Comparison of ENCODE assay signal across 18 cellular contexts in the genomic region with DNA sequence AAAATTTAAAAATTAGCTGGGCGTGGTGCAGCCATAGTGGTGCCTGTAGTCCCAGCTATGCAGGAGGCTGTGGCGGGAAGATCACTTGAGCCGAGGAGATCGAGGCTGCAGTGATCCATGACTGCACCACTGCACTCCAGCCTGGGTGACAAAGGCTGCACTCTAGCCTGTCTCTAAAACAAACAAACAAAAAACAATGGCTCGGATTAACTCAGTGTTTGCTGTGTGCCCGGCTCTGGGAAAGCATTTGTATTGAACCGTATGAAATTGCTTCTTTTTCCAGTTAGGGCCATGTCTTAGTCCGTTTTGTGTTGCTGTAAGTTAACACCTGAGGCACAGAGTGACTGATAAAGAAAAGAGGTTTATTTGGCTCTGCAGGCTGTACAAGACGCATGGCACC.
"Had no signal": no experiment of that assay in that cellular context is flagged by ENCODE, and none has a peak within 500 bp of the region (broad histone marks: within the 10 kb centered on the region; RNA-seq: fewer than 3 reads in every experiment).

No MANE protein-coding gene starts in this region.

- DNase-seq: activated CD4-positive, alpha-beta T cell treated with anti-CD3 and anti-CD28 coated beads, Interleukin-2, amount 10 ng/mL, durations not matched to agents 7 days and 5 days; activated CD4-positive, CD25-positive, alpha-beta regulatory T cell treated with anti-CD3 and anti-CD28 coated beads, Interleukin-2, amount 50 U/mL, for 72 hours; activated CD8-positive, alpha-beta T cell treated with anti-CD3 and anti-CD28 coated beads for 36 hours; activated T-cell treated with anti-CD3 and anti-CD28 coated beads, Interleukin-2, amount 50 U/mL, for 1 hour; heart left ventricle; left ventricle myocardium superior; natural killer cell; ovary; psoas muscle; stimulated activated CD4-positive, alpha-beta T cell treated with anti-CD3 and anti-CD28 coated beads, Interleukin-4, amount 100 ng/mL, for 24 hours; stimulated activated naive CD4-positive, alpha-beta T cell treated with Interleukin-2 at 50 U/mL for 16 hours; upper lobe of left lung; WERI-Rb-1 had no signal

- H3K4me1 ChIP-seq: psoas muscle, upper lobe of left lung had no signal

- H3K9me3 ChIP-seq: heart left ventricle, neutrophil, ovary, psoas muscle, right atrium auricular region, thoracic aorta, upper lobe of left lung had no signal

- H3K27ac ChIP-seq: heart left ventricle, neutrophil, ovary, psoas muscle, right atrium auricular region, thoracic aorta, upper lobe of left lung, WERI-Rb-1 had no signal

- H3K36me3 ChIP-seq: heart left ventricle, neutrophil, ovary, right atrium auricular region, thoracic aorta, upper lobe of left lung, WERI-Rb-1 had no signal

- H3K27me3 ChIP-seq: heart left ventricle, ovary, right atrium auricular region, upper lobe of left lung had no signal

- ATAC-seq: activated CD8-positive, alpha-beta T cell treated with anti-CD3 and anti-CD28 coated beads for 36 hours; activated naive CD4-positive, alpha-beta T cell treated with anti-CD3 and anti-CD28 coated beads, Interleukin-2, amount 50 U/mL, for 72 hours; activated T-helper 17 cell treated with anti-CD3 and anti-CD28 coated beads, Interleukin-2, amount 50 U/mL, for 72 hours; natural killer cell; psoas muscle had no signal

- H3K4me3 ChIP-seq: heart left ventricle, ovary, psoas muscle, right atrium auricular region, thoracic aorta, upper lobe of left lung had no signal
